In the genomic region with DNA sequence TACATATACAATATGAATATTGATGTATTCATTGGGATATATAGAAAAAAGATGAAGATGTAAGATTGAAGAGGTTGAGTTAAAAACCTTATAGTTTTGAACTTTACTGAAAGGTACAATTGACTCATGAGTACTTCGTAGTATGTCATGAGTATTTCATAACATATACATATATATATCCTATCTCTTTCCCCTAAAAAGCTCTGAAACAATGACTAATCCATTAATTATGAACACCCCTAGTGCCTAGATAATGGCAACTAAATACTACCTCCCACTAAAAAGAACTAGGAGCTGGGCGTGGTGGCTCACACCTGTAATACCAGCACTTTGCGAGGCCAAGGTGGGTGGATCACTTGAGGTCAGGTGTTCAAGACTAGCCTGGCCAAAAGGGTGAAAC, we compare ENCODE assay signal across 18 cellular contexts. TPM values are rescaled to one million over a fixed set of nuclear protein-coding genes. Genes with fewer than 3 reads are reported as not detected.
A peak's percentile ranks its signal among the peaks of the same experiment; 100 is the strongest.
DNase-seq lines count a peak whose midpoint lies in the region; ATAC-seq and TF ChIP-seq lines count a peak whose summit lies in the region.
"Had no signal": no experiment of that assay in that cellular context is flagged by ENCODE, and none has a peak within 500 bp of the region (broad histone marks: within the 10 kb centered on the region; RNA-seq: fewer than 3 reads in every experiment).

No MANE protein-coding gene starts in this region.

- H2BK12ac ChIP-seq in neuronal stem cell (ENCODE audit: low read length): no peak overlapping the region

- H3K18ac ChIP-seq in neuronal stem cell (ENCODE audit: low read length): no peak overlapping the region

- peaks cover 5% of the 10 kb centered on the region; the same call in 1 of the 2 replicates for H3K36me3 ChIP-seq in RWPE2 (ENCODE audit: low read depth)
- no peaks in the 10 kb centered on the region for H3K36me3 ChIP-seq in neuronal stem cell (replicated peaks in 1 of 2; ENCODE audit: control insufficient read depth in 2 of 2, insufficient read depth in 2 of 2, low read length in 2 of 2)
- H3K36me3 ChIP-seq: BLaER1 had no signal

- peak; percentile 15 for DNase-seq in activated naive CD4-positive, alpha-beta T cell treated with anti-CD3 and anti-CD28 coated beads for 36 hours
- no peak for DNase-seq in activated naive CD4-positive, alpha-beta T cell treated with anti-CD3 and anti-CD28 coated beads, Interleukin-2, amount 50 U/mL, for 16 hours
- DNase-seq in RWPE2 (ENCODE audit: low spot score) (no peak), neuronal stem cell (ENCODE audit: low spot score) (no peak), SW 1271 (lab: John Stamatoyannopoulos, UW) (no peak)
- no peak for DNase-seq in stimulated activated naive CD8-positive, alpha-beta T cell treated with anti-CD3 and anti-CD28 coated beads, Interleukin-15, Interleukin-2, amounts not matched to agents 100 U/mL and 50 U/mL, for 24 hours
- DNase-seq: CD4-positive, alpha-beta T cell; GM23248; H7; Karpas-422; NCI-H2029; NCI-H446; NCI-H524 treated with DMSO at 0.1 percent for 48 hours; NCI-H774; PC-3; SHP77 had no signal

- H3K9me3 ChIP-seq in RWPE2 (ENCODE audit: severe bottlenecking) (no peaks in the 10 kb centered on the region), neuronal stem cell (replicated peaks in 1 of 2; ENCODE audit: control insufficient read depth in 2 of 2, insufficient read depth in 1 of 2, low read depth in 1 of 2, low read length in 2 of 2) (no peaks in the 10 kb centered on the region)
- H3K9me3 ChIP-seq: BLaER1 had no signal

- intact Hi-C loops in activated naive CD4-positive, alpha-beta T cell treated with anti-CD3 and anti-CD28 coated beads for 36 hours (cut with micrococcal nuclease): loop anchor here (1.0 kb wide), 1 partner anchor 13 kb away; no protein-coding TSS in a partner anchor

- H4K91ac ChIP-seq in neuronal stem cell (ENCODE audit: low read depth, low read length, poor library complexity): no peak overlapping the region

- H2AFZ ChIP-seq in neuronal stem cell (ENCODE audit: low read length): no peak overlapping the region
- H2AFZ ChIP-seq: GM23248 had no signal

- H3K4me3 ChIP-seq in RWPE2 (ENCODE audit: severe bottlenecking) (no peak overlapping the region), neuronal stem cell (ENCODE audit: low read length in 2 of 2) (no peak overlapping the region)
- H3K4me3 ChIP-seq: BLaER1, GM23248 had no signal

- peaks cover 22% of the 10 kb centered on the region for H3K4me1 Mint-ChIP-seq in activated naive CD4-positive, alpha-beta T cell treated with anti-CD3 and anti-CD28 coated beads for 36 hours (ENCODE audit: low read depth)

- CTCF ChIA-PET in activated naive CD4-positive, alpha-beta T cell treated with anti-CD3 and anti-CD28 coated beads for 36 hours (lab: Charles Lee): no interaction called here

- H3K27ac Mint-ChIP-seq in activated naive CD4-positive, alpha-beta T cell treated with anti-CD3 and anti-CD28 coated beads for 36 hours: peak overlapping the region; percentile 53
- H3K27ac Mint-ChIP-seq: CD4-positive, alpha-beta T cell had no signal

- H3K4ac ChIP-seq in neuronal stem cell (ENCODE audit: low read length): no peak overlapping the region

- peaks cover 3% of the 10 kb centered on the region for H3K36me3 Mint-ChIP-seq in activated naive CD4-positive, alpha-beta T cell treated with anti-CD3 and anti-CD28 coated beads for 36 hours (ENCODE audit: low read depth)

- H2BK120ac ChIP-seq in neuronal stem cell (ENCODE audit: low read depth, low read length): no peak overlapping the region

- no peak overlapping the region for H3K23ac ChIP-seq in neuronal stem cell (ENCODE audit: low read depth, low read length, poor library complexity)

- no peaks in the 10 kb centered on the region for H3K9me3 Mint-ChIP-seq in activated naive CD4-positive, alpha-beta T cell treated with anti-CD3 and anti-CD28 coated beads for 36 hours
- H3K9me3 Mint-ChIP-seq: CD4-positive, alpha-beta T cell had no signal

- H3K27me3 ChIP-seq in RWPE2 (ENCODE audit: insufficient read depth, poor library complexity, severe bottlenecking): no peaks in the 10 kb centered on the region
- H3K27me3 ChIP-seq in neuronal stem cell (ENCODE audit: control insufficient read depth in 3 of 3, insufficient read depth in 3 of 3, low read depth in 1 of 3, low read length in 3 of 3): no peaks in the 10 kb centered on the region
- H3K27me3 ChIP-seq: BLaER1 had no signal

- H3K14ac ChIP-seq in neuronal stem cell (ENCODE audit: low read length): no peak overlapping the region

- H3K27me3 Mint-ChIP-seq in activated naive CD4-positive, alpha-beta T cell treated with anti-CD3 and anti-CD28 coated beads for 36 hours (ENCODE audit: low read depth): no peaks in the 10 kb centered on the region
- H3K27me3 Mint-ChIP-seq: CD4-positive, alpha-beta T cell had no signal

- TF ChIP-seq CTCF in C4-2B (conservative IDR thresholded peaks at IDR 0.05) (no peak), RWPE2 (IDR thresholded peaks at IDR 0.05; ENCODE audit: poor library complexity, severe bottlenecking) (no peak)

- H2AK5ac ChIP-seq in neuronal stem cell (ENCODE audit: low read depth, low read length): no peak overlapping the region

- H2BK5ac ChIP-seq in neuronal stem cell (ENCODE audit: low read length): no peak overlapping the region

- H3K27ac ChIP-seq in C4-2B (peak overlapping the region; percentile 8; the same call in 1 of the 2 replicates), RWPE2 (ENCODE audit: poor library complexity, severe bottlenecking) (peak overlapping the region; percentile 56), neuronal stem cell (replicated peaks; ENCODE audit: low read length) (no peak overlapping the region)
- H3K27ac ChIP-seq: BLaER1, GM23248 had no signal

- H4K8ac ChIP-seq in neuronal stem cell (ENCODE audit: low read depth, low read length): no peak overlapping the region

- no peak overlapping the region for H3K4me2 ChIP-seq in neuronal stem cell (ENCODE audit: insufficient read depth, low read length, poor library complexity, severe bottlenecking)
- H3K4me2 ChIP-seq: BLaER1 had no signal

- no peaks in the 10 kb centered on the region for H3K79me1 ChIP-seq in neuronal stem cell (ENCODE audit: low read depth, low read length)

- H2BK15ac ChIP-seq in neuronal stem cell (ENCODE audit: low read length): no peak overlapping the region

- peaks cover 57% of the 10 kb centered on the region for H3K4me1 ChIP-seq in RWPE2 (ENCODE audit: insufficient read depth, poor library complexity, severe bottlenecking)
- no peaks in the 10 kb centered on the region for H3K4me1 ChIP-seq in neuronal stem cell (ENCODE audit: control insufficient read depth in 2 of 2, insufficient read depth in 1 of 2, low read depth in 1 of 2, low read length in 2 of 2)
- H3K4me1 ChIP-seq: BLaER1 had no signal

- no peak overlapping the region for H3K4me3 Mint-ChIP-seq in activated naive CD4-positive, alpha-beta T cell treated with anti-CD3 and anti-CD28 coated beads for 36 hours
- H3K4me3 Mint-ChIP-seq: CD4-positive, alpha-beta T cell had no signal

- peak; percentile 53 for ATAC-seq in RWPE2 (ENCODE audit: low read depth)
- ATAC-seq in stimulated activated naive CD8-positive, alpha-beta T cell treated with anti-CD3 and anti-CD28 coated beads, Interleukin-15, Interleukin-2, amounts not matched to agents 100 U/mL and 50 U/mL, for 24 hours: peak; percentile 52
- ATAC-seq: PC-3 had no signal

- WGBS in neuronal stem cell (ENCODE audit: extremely low coverage in 2 of 2, insufficient read length in 2 of 2, insufficient replicate concordance in 1 of 2), 2 donors: no CpG with 5 or more reads among the region's 3 CpGs

- no peak overlapping the region for H3K9ac ChIP-seq in neuronal stem cell (ENCODE audit: low read depth, low read length, poor library complexity)
- H3K9ac ChIP-seq: BLaER1, GM23248 had no signal

RNA-seq across cellular contexts. Expression of a gene that starts 31.5 kb away (rescaled TPM):
- total RNA-seq in activated naive CD4-positive, alpha-beta T cell treated with anti-CD3 and anti-CD28 coated beads for 36 hours: 10 to 100 TPM; 18.2 to 20.5 TPM
- 5.0 TPM for polyA plus RNA-seq in neuronal stem cell (2013, experiment 1 of 2)
- polyA plus RNA-seq in neuronal stem cell (2013, experiment 2 of 2): 5.2 TPM
